22 cellular contexts compared by ENCODE assay signal in the genomic region with DNA sequence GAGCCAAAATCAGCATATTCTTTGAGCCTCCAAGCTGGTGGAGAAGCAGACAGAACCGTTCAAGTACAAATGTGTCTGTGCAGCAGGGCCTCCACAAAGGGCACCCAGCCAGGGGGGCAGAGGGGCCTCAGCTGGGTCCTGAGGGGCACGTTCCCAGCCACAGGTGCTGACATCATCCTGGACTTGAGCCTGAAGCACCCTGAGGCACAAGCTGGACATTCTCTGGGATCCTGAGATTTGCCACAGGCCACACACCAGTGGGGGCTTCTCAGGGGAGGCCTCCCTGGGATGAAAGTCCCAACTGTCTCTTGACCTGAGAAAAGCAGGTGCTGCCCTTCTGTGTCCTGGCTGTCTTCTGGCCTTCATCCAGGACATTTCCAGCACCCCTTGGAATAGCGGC.
A peak's percentile ranks its signal among the peaks of the same experiment; 100 is the strongest.
DNase-seq lines count a peak whose midpoint lies in the region; ATAC-seq and TF ChIP-seq lines count a peak whose summit lies in the region.
"Had no signal": no experiment of that assay in that cellular context is flagged by ENCODE, and none has a peak within 500 bp of the region (broad histone marks: within the 10 kb centered on the region; RNA-seq: fewer than 3 reads in every experiment).

No MANE protein-coding gene starts in this region.

- TF ChIP-seq POLR2A in thyroid gland (IDR thresholded peaks at IDR 0.05): no peak

- H3K27ac ChIP-seq in thyroid gland (peak overlapping the region in 2 of 3 donors; percentile 40 to 51), psoas muscle (no peak overlapping the region)
- H3K27ac ChIP-seq: foreskin keratinocyte, parathyroid adenoma, SK-N-MC had no signal

- ATAC-seq in psoas muscle: no peak
- ATAC-seq: foreskin keratinocyte; naive thymus-derived CD8-positive, alpha-beta T cell had no signal

- H3K4me3 ChIP-seq in thyroid gland (replicated peaks in 1 of 3) (no peak overlapping the region), psoas muscle (no peak overlapping the region)
- H3K4me3 ChIP-seq: HAP-1, SK-N-MC had no signal

- 39 to 80% methylated on average over 2 to 3 of the region's 3 CpGs for WGBS in thyroid gland, 2 donors
- WGBS in psoas muscle, 3 donors: 60 to 81% (median 72%) methylated on average over 3 of the region's 3 CpGs

- no peaks in the 10 kb centered on the region for H3K27me3 ChIP-seq in thyroid gland
- H3K27me3 ChIP-seq in psoas muscle (ENCODE audit: insufficient read depth in 3 of 3, low read length in 2 of 3): no peaks in the 10 kb centered on the region

- intact Hi-C loops in thyroid gland (cut with DNase I) (no loop called here), psoas muscle (cut with DNase I) (no loop called here)

- H3K36me3 ChIP-seq in thyroid gland: no peaks in the 10 kb centered on the region
- H3K36me3 ChIP-seq in psoas muscle (ENCODE audit: insufficient read depth in 1 of 2, low read depth in 1 of 2): no peaks in the 10 kb centered on the region
- H3K36me3 ChIP-seq: HAP-1 had no signal

- peak; percentile 22 for DNase-seq in M059J (ENCODE audit: low read depth)
- peak; percentile 17 for DNase-seq in activated CD8-positive, alpha-beta memory T cell treated with anti-CD3 and anti-CD28 coated beads, Interleukin-2, amount 50 U/mL, for 48 hours
- peak; percentile 75 for DNase-seq in mesenteric fat pad (ENCODE audit: low spot score)
- DNase-seq in thyroid gland: peak; percentile 26 to 42
- no peak for DNase-seq in psoas muscle
- no peak for DNase-seq in NCI-H446 (lab: John Stamatoyannopoulos, UW)
- DNase-seq in A172 (ENCODE audit: low spot score): no peak
- DNase-seq: activated naive CD4-positive, alpha-beta T cell; activated T-cell treated with anti-CD3 and anti-CD28 coated beads for 4 hours; amniotic stem cell; caudate nucleus; DMS53; erythroblast; foreskin keratinocyte; GDM1; mesendoderm; NCI-H1417; NCI-H510A treated with DMSO at 0.1 percent for 48 hours had no signal

- H3K4me1 ChIP-seq in thyroid gland: peaks cover 0 to 14% of the 10 kb centered on the region in 2 donors
- H3K4me1 ChIP-seq in psoas muscle: no peaks in the 10 kb centered on the region
- H3K4me1 ChIP-seq: foreskin keratinocyte, HAP-1, parathyroid adenoma had no signal

- TF ChIP-seq CTCF in thyroid gland (IDR thresholded peaks at IDR 0.05): no peak
- no peak for TF ChIP-seq CTCF in psoas muscle (IDR thresholded peaks at IDR 0.05)

- H3K9me3 ChIP-seq in thyroid gland (no peaks in the 10 kb centered on the region), psoas muscle (no peaks in the 10 kb centered on the region)
- H3K9me3 ChIP-seq: HAP-1 had no signal

Comparison
In these comparisons a context has a peak if more than half of its experiments do, and no peak if none do; other contexts are left out.
1. DNase-seq: peak in M059J (single experiment), activated CD8-positive, alpha-beta memory T cell treated with anti-CD3 and anti-CD28 coated beads, Interleukin-2, amount 50 U/mL, for 48 hours (single experiment), mesenteric fat pad (single experiment) and thyroid gland (2 of 2); none in psoas muscle (0 of 2), NCI-H446 (0 of 2) and A172 (single experiment).